Comparison of ENCODE assay signal across 21 cellular contexts in the genomic region with DNA sequence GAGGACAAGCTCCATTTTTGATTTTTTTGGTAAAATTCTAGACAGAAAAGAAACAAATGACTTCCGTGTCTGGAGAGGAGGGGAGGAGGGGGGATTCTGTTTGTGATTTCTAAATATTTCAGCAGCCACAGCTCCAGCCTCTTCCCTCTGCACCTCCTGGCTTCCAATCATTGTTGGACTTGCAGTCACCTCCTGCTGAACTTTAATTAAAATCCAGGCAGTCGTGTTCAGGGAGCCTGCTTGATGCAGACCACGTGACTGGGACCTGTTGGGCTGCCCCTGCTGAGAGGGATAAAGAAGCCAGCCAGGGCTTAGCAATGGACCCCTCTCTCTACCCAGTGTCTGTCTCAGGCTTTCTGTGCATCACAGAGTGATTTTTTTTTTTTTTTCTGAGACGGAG.
A peak's percentile ranks its signal among the peaks of the same experiment; 100 is the strongest.
DNase-seq lines count a peak whose midpoint lies in the region; ATAC-seq and TF ChIP-seq lines count a peak whose summit lies in the region.
"Had no signal": no experiment of that assay in that cellular context is flagged by ENCODE, and none has a peak within 500 bp of the region (broad histone marks: within the 10 kb centered on the region; RNA-seq: fewer than 3 reads in every experiment).

No MANE protein-coding gene starts in this region.

- no peak for TF ChIP-seq EP300 in tibial nerve (IDR thresholded peaks at IDR 0.05)

- H3K4me3 ChIP-seq in tibial nerve: no peak overlapping the region
- H3K4me3 ChIP-seq: prostate gland had no signal

- H3K36me3 ChIP-seq in tibial nerve: no peaks in the 10 kb centered on the region
- H3K36me3 ChIP-seq: brain microvascular endothelial cell, prostate gland had no signal

- in situ Hi-C loops in G401 (cut with HindIII; ENCODE audit: low sequenced_read_pairs): no loop called here

- no peak overlapping the region for H3K27ac ChIP-seq in tibial nerve
- H3K27ac ChIP-seq: brain microvascular endothelial cell, epithelial cell of prostate, foreskin keratinocyte, prostate gland had no signal

- H3K4me1 ChIP-seq in tibial nerve: peaks cover 0 to 9% (median 0%) of the 10 kb centered on the region in 4 donors
- H3K4me1 ChIP-seq: foreskin keratinocyte, prostate gland had no signal

- H3K36me3 Mint-ChIP-seq in mesothelial cell of epicardium: peaks cover 2% of the 10 kb centered on the region
- H3K36me3 Mint-ChIP-seq in activated T-helper 2 cell treated with anti-CD3 and anti-CD28 coated beads, Interferon-gamma antibody, Interleukin-2, Interleukin-4, amounts not matched to agents 10 μg/mL and 5 μg/mL and 100 μg/mL, durations not matched to agents 14 hours and 24 hours and 36 hours (ENCODE audit: low read depth): no peaks in the 10 kb centered on the region
- H3K36me3 Mint-ChIP-seq: activated naive CD8-positive, alpha-beta T cell treated with anti-CD3 and anti-CD28 coated beads, Interleukin-2, amount 10 ng/mL, durations not matched to agents 7 days and 5 days; memory B cell; natural killer cell treated with Interleukin-12 subunit alpha and Interleukin-12 subunit beta and Interleukin-15 and Interleukin-18, amount 100 ng/mL, for 72 hours had no signal

- intact Hi-C loops in activated T-helper 2 cell treated with anti-CD3 and anti-CD28 coated beads, Interferon-gamma antibody, Interleukin-2, Interleukin-4, amounts not matched to agents 10 μg/mL and 5 μg/mL and 100 μg/mL, durations not matched to agents 14 hours and 24 hours and 36 hours (cut with micrococcal nuclease): no loop called here

- peaks cover 0 to 4% (median 0%) of the 10 kb centered on the region in 4 donors for H3K9me3 ChIP-seq in tibial nerve
- H3K9me3 ChIP-seq: prostate gland had no signal

- H3K4me1 Mint-ChIP-seq in mesothelial cell of epicardium: peaks cover 15% of the 10 kb centered on the region
- H3K4me1 Mint-ChIP-seq in activated T-helper 2 cell treated with anti-CD3 and anti-CD28 coated beads, Interferon-gamma antibody, Interleukin-2, Interleukin-4, amounts not matched to agents 10 μg/mL and 5 μg/mL and 100 μg/mL, durations not matched to agents 14 hours and 24 hours and 36 hours (ENCODE audit: low read depth): no peaks in the 10 kb centered on the region
- H3K4me1 Mint-ChIP-seq: activated CD4-positive, alpha-beta T cell treated with anti-CD3 and anti-CD28 coated beads for 36 hours; activated naive CD8-positive, alpha-beta T cell treated with anti-CD3 and anti-CD28 coated beads, Interleukin-2, amount 10 ng/mL, durations not matched to agents 7 days and 5 days; memory B cell had no signal

- H3K27me3 ChIP-seq in tibial nerve: peaks cover 0 to 4% of the 10 kb centered on the region in 2 donors
- H3K27me3 ChIP-seq: brain microvascular endothelial cell had no signal

- no peak for TF ChIP-seq CTCF in mesothelial cell of epicardium (IDR thresholded peaks at IDR 0.05; ENCODE audit: unreplicated experiment)
- TF ChIP-seq CTCF in tibial nerve (IDR thresholded peaks at IDR 0.05): no peak

- H3K4me3 Mint-ChIP-seq in mesothelial cell of epicardium: no peak overlapping the region
- H3K4me3 Mint-ChIP-seq in activated T-helper 2 cell treated with anti-CD3 and anti-CD28 coated beads, Interferon-gamma antibody, Interleukin-2, Interleukin-4, amounts not matched to agents 10 μg/mL and 5 μg/mL and 100 μg/mL, durations not matched to agents 14 hours and 24 hours and 36 hours (ENCODE audit: low read depth): no peak overlapping the region
- H3K4me3 Mint-ChIP-seq: activated CD4-positive, alpha-beta T cell treated with anti-CD3 and anti-CD28 coated beads for 36 hours; activated naive CD8-positive, alpha-beta T cell treated with anti-CD3 and anti-CD28 coated beads, Interleukin-2, amount 10 ng/mL, durations not matched to agents 7 days and 5 days; CD4-positive, alpha-beta T cell; dendritic cell treated with granulocyte-macrophage colony-stimulating factor and Interleukin-4, amounts not matched to agents 40 ng/mL and 50 ng/mL, for 4 days; memory B cell; natural killer cell treated with Interleukin-12 subunit alpha and Interleukin-12 subunit beta and Interleukin-15 and Interleukin-18, amount 100 ng/mL, for 72 hours had no signal

- peak overlapping the region; percentile 83 for H3K27ac Mint-ChIP-seq in mesothelial cell of epicardium
- no peak overlapping the region for H3K27ac Mint-ChIP-seq in activated T-helper 2 cell treated with anti-CD3 and anti-CD28 coated beads, Interferon-gamma antibody, Interleukin-2, Interleukin-4, amounts not matched to agents 10 μg/mL and 5 μg/mL and 100 μg/mL, durations not matched to agents 14 hours and 24 hours and 36 hours
- H3K27ac Mint-ChIP-seq: activated CD4-positive, alpha-beta T cell treated with anti-CD3 and anti-CD28 coated beads for 36 hours; activated naive CD8-positive, alpha-beta T cell treated with anti-CD3 and anti-CD28 coated beads, Interleukin-2, amount 10 ng/mL, durations not matched to agents 7 days and 5 days; CD4-positive, alpha-beta T cell; dendritic cell treated with granulocyte-macrophage colony-stimulating factor and Interleukin-4, amounts not matched to agents 40 ng/mL and 50 ng/mL, for 4 days; memory B cell; natural killer cell treated with Interleukin-12 subunit alpha and Interleukin-12 subunit beta and Interleukin-15 and Interleukin-18, amount 100 ng/mL, for 72 hours had no signal

- DNase-seq in G401 (ENCODE audit: low spot score): peak; percentile 37
- peak; percentile 77 for DNase-seq in NCI-H146 (lab: John Stamatoyannopoulos, UW)
- DNase-seq in cerebellar cortex (ENCODE audit: low spot score): peak; percentile 26
- no peak for DNase-seq in mesothelial cell of epicardium (ENCODE audit: low spot score in 2 of 2, unreplicated experiment in 2 of 2)
- no peak for DNase-seq in tibial nerve (ENCODE audit: low spot score in 2 of 2)
- no peak for DNase-seq in HK-2 (ENCODE audit: unreplicated experiment)
- no peak for DNase-seq in activated T-helper 2 cell treated with anti-CD3 and anti-CD28 coated beads, Interferon-gamma antibody, Interleukin-2, Interleukin-4, amounts not matched to agents 10 μg/mL and 5 μg/mL and 100 μg/mL, durations not matched to agents 14 hours and 24 hours and 36 hours (ENCODE audit: low spot score)
- DNase-seq: activated CD4-positive, alpha-beta T cell treated with anti-CD3 and anti-CD28 coated beads for 36 hours; activated naive CD8-positive, alpha-beta T cell treated with anti-CD3 and anti-CD28 coated beads, Interleukin-2, amount 10 ng/mL, durations not matched to agents 7 days and 5 days; brain microvascular endothelial cell; CD4-positive, alpha-beta T cell; DMS153; foreskin keratinocyte; hippocampal formation; SW 1271 had no signal

- no peaks in the 10 kb centered on the region for H3K27me3 Mint-ChIP-seq in mesothelial cell of epicardium (ENCODE audit: low read depth)
- H3K27me3 Mint-ChIP-seq in activated T-helper 2 cell treated with anti-CD3 and anti-CD28 coated beads, Interferon-gamma antibody, Interleukin-2, Interleukin-4, amounts not matched to agents 10 μg/mL and 5 μg/mL and 100 μg/mL, durations not matched to agents 14 hours and 24 hours and 36 hours (ENCODE audit: low read depth): peaks cover 2% of the 10 kb centered on the region

- no peak for TF ChIP-seq POLR2A in tibial nerve (IDR thresholded peaks at IDR 0.05)

- 38 to 44% methylated on average over 4 of the region's 4 CpGs for WGBS in tibial nerve, 2 donors

- ATAC-seq in HG03039 (IDR thresholded peaks at IDR 0.05; ENCODE audit: unreplicated experiment): no peak
- ATAC-seq: activated CD4-positive, alpha-beta T cell treated with anti-CD3 and anti-CD28 coated beads for 36 hours; foreskin keratinocyte had no signal

- peaks cover 14% of the 10 kb centered on the region for H3K9me3 Mint-ChIP-seq in mesothelial cell of epicardium
- H3K9me3 Mint-ChIP-seq in activated T-helper 2 cell treated with anti-CD3 and anti-CD28 coated beads, Interferon-gamma antibody, Interleukin-2, Interleukin-4, amounts not matched to agents 10 μg/mL and 5 μg/mL and 100 μg/mL, durations not matched to agents 14 hours and 24 hours and 36 hours: no peaks in the 10 kb centered on the region
- H3K9me3 Mint-ChIP-seq: activated naive CD8-positive, alpha-beta T cell treated with anti-CD3 and anti-CD28 coated beads, Interleukin-2, amount 10 ng/mL, durations not matched to agents 7 days and 5 days; CD4-positive, alpha-beta T cell; dendritic cell treated with granulocyte-macrophage colony-stimulating factor and Interleukin-4, amounts not matched to agents 40 ng/mL and 50 ng/mL, for 4 days; natural killer cell treated with Interleukin-12 subunit alpha and Interleukin-12 subunit beta and Interleukin-15 and Interleukin-18, amount 100 ng/mL, for 72 hours had no signal

Comparison
In these comparisons a context has a peak if more than half of its experiments do, and no peak if none do; other contexts are left out.
1. DNase-seq: peak in G401 (single experiment), NCI-H146 (single experiment) and cerebellar cortex (single experiment); none in mesothelial cell of epicardium (0 of 2), tibial nerve (0 of 2), HK-2 (single experiment) and activated T-helper 2 cell treated with anti-CD3 and anti-CD28 coated beads, Interferon-gamma antibody, Interleukin-2, Interleukin-4, amounts not matched to agents 10 μg/mL and 5 μg/mL and 100 μg/mL, durations not matched to agents 14 hours and 24 hours and 36 hours (single experiment).